Comparison of ENCODE assay signal across 18 cellular contexts in genomic region chr7:140610204-140611165, GRCh38. TPM values are rescaled to one million over a fixed set of nuclear protein-coding genes. Genes with fewer than 3 reads are reported as not detected.
DNase-seq lines count a peak whose midpoint lies in the region; ATAC-seq and TF ChIP-seq lines count a peak whose summit lies in the region.
"Had no signal": no experiment of that assay in that cellular context is flagged by ENCODE, and none has a peak within 500 bp of the region (broad histone marks: within the 10 kb centered on the region; RNA-seq: fewer than 3 reads in every experiment).

No MANE protein-coding gene starts in this region.

- H3K4me3 ChIP-seq in brain microvascular endothelial cell (ENCODE audit: low read depth, low read length): no peak overlapping the region
- H3K4me3 ChIP-seq in right lobe of liver: no peak overlapping the region
- H3K4me3 ChIP-seq in suprapubic skin: no peak overlapping the region
- no peak overlapping the region for H3K4me3 ChIP-seq in mesendoderm (ENCODE audit: low read length)
- H3K4me3 ChIP-seq: body of pancreas, mucosa of descending colon had no signal

- H3K9me3 ChIP-seq in right lobe of liver (no peaks in the 10 kb centered on the region), suprapubic skin (no peaks in the 10 kb centered on the region)
- H3K9me3 ChIP-seq: body of pancreas, mucosa of descending colon had no signal

- H3K18ac ChIP-seq in mesendoderm (ENCODE audit: low read length): no peak overlapping the region

- no peak overlapping the region for H3K4ac ChIP-seq in mesendoderm (ENCODE audit: low read depth, low read length)

- no peak for TF ChIP-seq CTCF in brain microvascular endothelial cell (IDR thresholded peaks at IDR 0.05; ENCODE audit: low read depth, low read length, missing control alignments)
- no peak for TF ChIP-seq CTCF in right lobe of liver (IDR thresholded peaks at IDR 0.05)
- TF ChIP-seq CTCF in suprapubic skin (IDR thresholded peaks at IDR 0.05): no peak

- DNase-seq in NCI-H2227 treated with DMSO at 0.1 percent for 48 hours (lab: John Stamatoyannopoulos, UW): peak; percentile 11
- DNase-seq in NCI-H2227 (lab: John Stamatoyannopoulos, UW; ENCODE audit: unreplicated experiment): no peak
- no peak for DNase-seq in brain microvascular endothelial cell
- no peak for DNase-seq in right lobe of liver
- DNase-seq in suprapubic skin (ENCODE audit: low spot score in 2 of 2): no peak
- no peak for DNase-seq in A172 (ENCODE audit: low spot score)
- no peak for DNase-seq in mesendoderm
- DNase-seq: activated CD4-positive, alpha-beta T cell treated with anti-CD3 and anti-CD28 coated beads for 48 hours; activated naive CD4-positive, alpha-beta T cell treated with anti-CD3 and anti-CD28 coated beads, Interleukin-2, amount 10 ng/mL, durations not matched to agents 7 days and 5 days; body of pancreas; CD8-positive, alpha-beta memory T cell; hypothalamus; KBM-7; mucosa of descending colon; NCI-H1092; stimulated activated naive CD4-positive, alpha-beta T cell treated with Interleukin-2 at 50 U/mL for 16 hours had no signal

- H3K36me3 ChIP-seq in brain microvascular endothelial cell (replicated peaks) (no peaks in the 10 kb centered on the region), right lobe of liver (no peaks in the 10 kb centered on the region), suprapubic skin (no peaks in the 10 kb centered on the region), mesendoderm (ENCODE audit: control insufficient read depth, insufficient read depth, low read length) (no peaks in the 10 kb centered on the region)

- no peak overlapping the region for H2BK15ac ChIP-seq in mesendoderm (replicated peaks; ENCODE audit: low read depth)

- H3K27me3 ChIP-seq in brain microvascular endothelial cell (replicated peaks) (no peaks in the 10 kb centered on the region), right lobe of liver (no peaks in the 10 kb centered on the region), suprapubic skin (no peaks in the 10 kb centered on the region), mesendoderm (ENCODE audit: insufficient read depth, low read length, poor library complexity) (no peaks in the 10 kb centered on the region)
- H3K27me3 ChIP-seq: body of pancreas had no signal

- no peak overlapping the region for H4K5ac ChIP-seq in mesendoderm (ENCODE audit: low read length)

- ATAC-seq in right lobe of liver (peak in 3 of 4 donors; percentile 28 to 43 (median 38)), HG03565 (IDR thresholded peaks at IDR 0.05; ENCODE audit: unreplicated experiment) (no peak)
- ATAC-seq: body of pancreas, esophagus mucosa, mucosa of descending colon had no signal

- no peak overlapping the region for H4K8ac ChIP-seq in mesendoderm (ENCODE audit: low read depth, low read length)

- no peak overlapping the region for H3K9ac ChIP-seq in mesendoderm (ENCODE audit: low read length)

- no peak overlapping the region for H3K23ac ChIP-seq in mesendoderm (ENCODE audit: low read length)

- no peak overlapping the region for H3K4me2 ChIP-seq in mesendoderm (ENCODE audit: low read length)

- H2BK5ac ChIP-seq in mesendoderm (ENCODE audit: low read length): no peak overlapping the region

- H3K4me1 ChIP-seq in right lobe of liver: no peaks in the 10 kb centered on the region
- no peaks in the 10 kb centered on the region for H3K4me1 ChIP-seq in suprapubic skin
- no peaks in the 10 kb centered on the region for H3K4me1 ChIP-seq in mesendoderm (ENCODE audit: control insufficient read depth, low read depth, low read length)
- H3K4me1 ChIP-seq: body of pancreas had no signal

- no peaks in the 10 kb centered on the region for H3K79me1 ChIP-seq in mesendoderm (ENCODE audit: low read length)

- no peaks in the 10 kb centered on the region for H3K79me2 ChIP-seq in mesendoderm (ENCODE audit: control insufficient read depth, insufficient read depth, low read length)

- H3K27ac ChIP-seq in brain microvascular endothelial cell (peak overlapping the region; percentile 52), right lobe of liver (no peak overlapping the region), suprapubic skin (peak overlapping the region; percentile 2), mesendoderm (ENCODE audit: low read depth, low read length) (no peak overlapping the region)
- H3K27ac ChIP-seq: body of pancreas had no signal

- no peak for TF ChIP-seq EP300 in suprapubic skin (IDR thresholded peaks at IDR 0.05)

- no peak overlapping the region for H3K56ac ChIP-seq in mesendoderm (ENCODE audit: low read length)

- 68% methylated on average over 11 of the region's 12 CpGs for WGBS in right lobe of liver (ENCODE audit: insufficient coverage, low coverage, low lambda C conversion rate, missing lambda C conversion rate)
- 75% methylated on average over 12 of the region's 12 CpGs for WGBS in suprapubic skin
- WGBS in mesendoderm (ENCODE audit: extremely low coverage, insufficient coverage, low lambda C conversion rate): no CpG with 5 or more reads among the region's 12 CpGs

- H2AK5ac ChIP-seq in mesendoderm (ENCODE audit: low read length): no peak overlapping the region

- in situ Hi-C loops in brain microvascular endothelial cell (cut with HindIII; ENCODE audit: low pct_ligation_motif_present, low sequenced_read_pairs): no loop called here

- no peak for TF ChIP-seq POLR2A in right lobe of liver (IDR thresholded peaks at IDR 0.05)
- no peak for TF ChIP-seq POLR2A in suprapubic skin (IDR thresholded peaks at IDR 0.05)

- H2BK120ac ChIP-seq in mesendoderm (ENCODE audit: low read depth, low read length): no peak overlapping the region

- intact Hi-C loops in right lobe of liver (cut with DNase I): no loop called here

RNA-seq across cellular contexts. Expression of gene DENND2A, which starts 30.1 kb away (rescaled TPM):
- total RNA-seq in right lobe of liver: 1 to 10 TPM; 1.4 to 3.6 (median 2.4) TPM
- 1 to 10 TPM in 3 of 4 donors, under 1 TPM in 1; 0.99 to 5.1 (median 2.2) TPM for total RNA-seq in suprapubic skin
- total RNA-seq in A172 (2014; rRNA removed; shearing (Covaris generic)): 3.3 and 5.8 TPM in 2 replicates
- 3.6 TPM for polyA plus RNA-seq in mesendoderm (2013, experiment 1 of 2)
- polyA plus RNA-seq in mesendoderm (2013, experiment 2 of 2): 4.0 TPM
- total RNA-seq: CD8-positive, alpha-beta memory T cell had no signal
- polyA plus RNA-seq: CD8-positive, alpha-beta memory T cell had no signal

Comparison
In these comparisons a context has a peak if more than half of its experiments do, and no peak if none do; other contexts are left out.
1. H3K27ac ChIP-seq: peak in brain microvascular endothelial cell (single experiment) and suprapubic skin (single experiment); none in right lobe of liver (0 of 3) and mesendoderm (single experiment).